ENCODE assay signal across 21 cellular contexts in genomic region chr5:80092521-80093107, GRCh38. TPM values are rescaled to one million over a fixed set of nuclear protein-coding genes. Genes with fewer than 3 reads are reported as not detected.
DNase-seq lines count a peak whose midpoint lies in the region; ATAC-seq and TF ChIP-seq lines count a peak whose summit lies in the region.
"Had no signal": no experiment of that assay in that cellular context is flagged by ENCODE, and none has a peak within 500 bp of the region (broad histone marks: within the 10 kb centered on the region; RNA-seq: fewer than 3 reads in every experiment).

No MANE protein-coding gene starts in this region.

- peaks cover 0 to 23% (median 0%) of the 10 kb centered on the region in 11 experiments; a peak in 4 of 22 replicates for H3K9me3 ChIP-seq in BLaER1 treated with 17β-estradiol and CSF1 and Interleukin-3, amounts not matched to agents 10 nM and 100 nM (replicated peaks in 1 of 11)
- no peaks in the 10 kb centered on the region for H3K9me3 ChIP-seq in CD8-positive, alpha-beta T cell (ENCODE audit: low read length)
- H3K9me3 ChIP-seq in Peyer's patch: no peaks in the 10 kb centered on the region
- H3K9me3 ChIP-seq: HAP-1, pancreas had no signal

- peaks cover 35% of the 10 kb centered on the region for H3K4me1 Mint-ChIP-seq in CD8-positive, alpha-beta T cell (ENCODE audit: low read depth)
- H3K4me1 Mint-ChIP-seq in activated CD4-positive, alpha-beta memory T cell treated with anti-CD3 and anti-CD28 coated beads for 36 hours (ENCODE audit: low read depth): peaks cover 19% of the 10 kb centered on the region
- peaks cover 4 to 8% of the 10 kb centered on the region in 2 donors for H3K4me1 Mint-ChIP-seq in effector memory CD8-positive, alpha-beta T cell (ENCODE audit: low read depth in 2 of 2)

- no peaks in the 10 kb centered on the region for H3K27me3 Mint-ChIP-seq in CD8-positive, alpha-beta T cell (ENCODE audit: low read depth)
- no peaks in the 10 kb centered on the region for H3K27me3 Mint-ChIP-seq in activated CD4-positive, alpha-beta memory T cell treated with anti-CD3 and anti-CD28 coated beads for 36 hours
- no peaks in the 10 kb centered on the region for H3K27me3 Mint-ChIP-seq in effector memory CD8-positive, alpha-beta T cell
- H3K27me3 Mint-ChIP-seq: type B pancreatic cell had no signal

- H3K27ac Mint-ChIP-seq in CD8-positive, alpha-beta T cell: peak overlapping the region; percentile 92
- peak overlapping the region; percentile 32 for H3K27ac Mint-ChIP-seq in activated CD4-positive, alpha-beta memory T cell treated with anti-CD3 and anti-CD28 coated beads for 36 hours
- H3K27ac Mint-ChIP-seq in effector memory CD8-positive, alpha-beta T cell: peak overlapping the region; percentile 60 to 64
- H3K27ac Mint-ChIP-seq: type B pancreatic cell had no signal

- H3K36me3 ChIP-seq in BLaER1 treated with 17β-estradiol and CSF1 and Interleukin-3, amounts not matched to agents 10 nM and 100 nM: 0 out of 22 replicates have a peak, but pooled peaks cover 0 to 3% (median 0%) of the 10 kb centered on the region in 11 experiments
- H3K36me3 ChIP-seq in CD8-positive, alpha-beta T cell (ENCODE audit: insufficient read depth, low read length): no peaks in the 10 kb centered on the region
- H3K36me3 ChIP-seq in Peyer's patch: no peaks in the 10 kb centered on the region
- H3K36me3 ChIP-seq: cardiac muscle cell, HAP-1, pancreas had no signal

- peak overlapping the region; percentile 38 to 79 (median 64) for H3K4me2 ChIP-seq in BLaER1 treated with 17β-estradiol and CSF1 and Interleukin-3, amounts not matched to agents 10 nM and 100 nM

- H3K36me3 Mint-ChIP-seq in CD8-positive, alpha-beta T cell: peaks cover 5% of the 10 kb centered on the region
- no peaks in the 10 kb centered on the region for H3K36me3 Mint-ChIP-seq in activated CD4-positive, alpha-beta memory T cell treated with anti-CD3 and anti-CD28 coated beads for 36 hours
- H3K36me3 Mint-ChIP-seq in effector memory CD8-positive, alpha-beta T cell (ENCODE audit: insufficient read depth): no peaks in the 10 kb centered on the region
- H3K36me3 Mint-ChIP-seq: type B pancreatic cell had no signal

- H3K9me3 Mint-ChIP-seq in CD8-positive, alpha-beta T cell: no peaks in the 10 kb centered on the region
- H3K9me3 Mint-ChIP-seq in activated CD4-positive, alpha-beta memory T cell treated with anti-CD3 and anti-CD28 coated beads for 36 hours: no peaks in the 10 kb centered on the region
- H3K9me3 Mint-ChIP-seq in effector memory CD8-positive, alpha-beta T cell: no peaks in the 10 kb centered on the region
- H3K9me3 Mint-ChIP-seq: type B pancreatic cell had no signal

- intact Hi-C loops in CD8-positive, alpha-beta T cell (cut with DNase I, micrococcal nuclease): loop anchor here (1.0 to 5.0 kb wide), 7 partner anchors 45 to 580 kb away; no protein-coding TSS in a partner anchor
- intact Hi-C loops in activated CD4-positive, alpha-beta memory T cell treated with anti-CD3 and anti-CD28 coated beads for 36 hours (cut with micrococcal nuclease): loop anchor here (1.0 to 10.0 kb wide), 5 partner anchors 34 to 582 kb away; partner anchors contain the start of gene ZFYVE16

- no peak for DNase-seq in CD8-positive, alpha-beta T cell
- DNase-seq in activated CD4-positive, alpha-beta memory T cell treated with anti-CD3 and anti-CD28 coated beads for 36 hours: no peak
- no peak for DNase-seq in effector memory CD8-positive, alpha-beta T cell
- DNase-seq in Peyer's patch (no peak), RWPE1 (ENCODE audit: low spot score) (no peak), OCI-M2 (lab: John Stamatoyannopoulos, UW; ENCODE audit: unreplicated experiment) (no peak)
- DNase-seq: activated CD8-positive, alpha-beta memory T cell treated with anti-CD3 and anti-CD28 coated beads, Interleukin-2, amount 50 U/mL, for 4 hours; dorsolateral prefrontal cortex; erythroblast; foreskin melanocyte; kidney; NCI-H1105; NCI-H524 treated with DMSO at 0.1 percent for 48 hours; SHP77 treated with DMSO at 0.1 percent for 48 hours; stimulated activated naive CD4-positive, alpha-beta T cell treated with Interleukin-2 at 50 U/mL for 16 hours had no signal

- no peaks in the 10 kb centered on the region for H3K27me3 ChIP-seq in BLaER1 treated with 17β-estradiol and CSF1 and Interleukin-3, amounts not matched to agents 10 nM and 100 nM
- no peaks in the 10 kb centered on the region for H3K27me3 ChIP-seq in CD8-positive, alpha-beta T cell (ENCODE audit: insufficient read depth, low read length)
- H3K27me3 ChIP-seq in Peyer's patch: no peaks in the 10 kb centered on the region
- H3K27me3 ChIP-seq: cardiac muscle cell, dorsolateral prefrontal cortex, pancreas had no signal

- H3K4me3 ChIP-seq in BLaER1 treated with 17β-estradiol and CSF1 and Interleukin-3, amounts not matched to agents 10 nM and 100 nM: no peak overlapping the region
- no peak overlapping the region for H3K4me3 ChIP-seq in CD8-positive, alpha-beta T cell (ENCODE audit: low read depth, low read length)
- H3K4me3 ChIP-seq in Peyer's patch: no peak overlapping the region
- H3K4me3 ChIP-seq: cardiac muscle cell, HAP-1, pancreas had no signal

- H3K4me1 ChIP-seq in BLaER1 treated with 17β-estradiol and CSF1 and Interleukin-3, amounts not matched to agents 10 nM and 100 nM: peaks cover 14 to 44% (median 32%) of the 10 kb centered on the region in 10 experiments
- peaks cover 22% of the 10 kb centered on the region for H3K4me1 ChIP-seq in CD8-positive, alpha-beta T cell (ENCODE audit: insufficient read depth, low read length)
- no peaks in the 10 kb centered on the region for H3K4me1 ChIP-seq in Peyer's patch
- H3K4me1 ChIP-seq: HAP-1, pancreas had no signal

- peak overlapping the region; percentile 59 for H3K4me3 Mint-ChIP-seq in CD8-positive, alpha-beta T cell
- H3K4me3 Mint-ChIP-seq in activated CD4-positive, alpha-beta memory T cell treated with anti-CD3 and anti-CD28 coated beads for 36 hours: peak overlapping the region; percentile 30
- H3K4me3 Mint-ChIP-seq in effector memory CD8-positive, alpha-beta T cell: no peak overlapping the region
- H3K4me3 Mint-ChIP-seq: type B pancreatic cell had no signal

- no peak for TF ChIP-seq CTCF in CD8-positive, alpha-beta T cell (IDR thresholded peaks at IDR 0.05)
- TF ChIP-seq CTCF in Peyer's patch (IDR thresholded peaks at IDR 0.05) (no peak), RWPE1 (conservative IDR thresholded peaks at IDR 0.05; ENCODE audit: low read depth) (no peak)

- peak overlapping the region; percentile 56 to 73 (median 66); a peak in 18 of 22 replicates for H3K9ac ChIP-seq in BLaER1 treated with 17β-estradiol and CSF1 and Interleukin-3, amounts not matched to agents 10 nM and 100 nM

- CTCF ChIA-PET in CD8-positive, alpha-beta T cell (lab: Charles Lee): interaction anchor here (0.7 to 9.7 kb wide), 46 partner anchors 8 to 252 kb away, joined by 3 to 138 read pairs (median 6); partner anchors contain the start of gene SERINC5
- CTCF ChIA-PET in activated CD4-positive, alpha-beta memory T cell treated with anti-CD3 and anti-CD28 coated beads for 36 hours (lab: Charles Lee): interaction anchor here (1.0 to 10.0 kb wide), 26 partner anchors 8 to 580 kb away, joined by 3 to 214 read pairs (median 8); partner anchors contain the start of gene SERINC5
- CTCF ChIA-PET in RWPE1 (lab: Yijun Ruan, JAX): interaction anchor here (0.6 to 6.1 kb wide), 9 partner anchors 9 to 250 kb away, joined by 3 to 137 read pairs (median 3); no protein-coding TSS in a partner anchor

- H3K27ac ChIP-seq in BLaER1 treated with 17β-estradiol and CSF1 and Interleukin-3, amounts not matched to agents 10 nM and 100 nM: peak overlapping the region; percentile 29 to 74 (median 67); a peak in 20 of 22 replicates
- no peak overlapping the region for H3K27ac ChIP-seq in CD8-positive, alpha-beta T cell (ENCODE audit: low read depth, low read length)
- no peak overlapping the region for H3K27ac ChIP-seq in Peyer's patch
- H3K27ac ChIP-seq in RWPE1: no peak overlapping the region

- TF ChIP-seq POLR2A in Peyer's patch (IDR thresholded peaks at IDR 0.05): no peak

- POLR2A ChIA-PET in CD8-positive, alpha-beta T cell (lab: Charles Lee): interaction anchor here (0.7 to 2.3 kb wide), 10 partner anchors 10 to 215 kb away, joined by 3 to 9 read pairs (median 4); no protein-coding TSS in a partner anchor
- POLR2A ChIA-PET in activated CD4-positive, alpha-beta memory T cell treated with anti-CD3 and anti-CD28 coated beads for 36 hours (lab: Charles Lee): interaction anchor here (1.3 to 1.5 kb wide), 2 partner anchors 164 to 215 kb away, joined by 5 to 6 read pairs; partner anchors contain the start of gene SERINC5
- POLR2A ChIA-PET in RWPE1 (lab: Yijun Ruan, JAX; ENCODE audit: low non-redundant PET): interaction anchor here (1.1 kb wide), 1 partner anchor 164 kb away, joined by 3 read pairs; the partner anchor contains the start of gene SERINC5

- peak; percentile 10 for ATAC-seq in CD8-positive, alpha-beta T cell
- ATAC-seq in effector memory CD8-positive, alpha-beta T cell (replicated peaks): no peak
- ATAC-seq in GM19452 (IDR thresholded peaks at IDR 0.05; ENCODE audit: unreplicated experiment): no peak

- H4K20me1 ChIP-seq in BLaER1 treated with 17β-estradiol and CSF1 and Interleukin-3, amounts not matched to agents 10 nM and 100 nM: no peaks in the 10 kb centered on the region

RNA-seq across cellular contexts. Expression of gene THBS4, which starts 57.5 kb away (rescaled TPM):
- total RNA-seq in CD8-positive, alpha-beta T cell: not detected
- total RNA-seq in activated CD4-positive, alpha-beta memory T cell treated with anti-CD3 and anti-CD28 coated beads for 36 hours: 1 to 10 TPM; 1.8 to 2.2 TPM
- 1 to 10 TPM in 2 of 4 donors, not detected in 2; 1.0 to 2.1 TPM for total RNA-seq in Peyer's patch

Comparison
In these comparisons a context has a peak if more than half of its experiments do, and no peak if none do; other contexts are left out.
1. H3K27ac ChIP-seq: peak in BLaER1 treated with 17β-estradiol and CSF1 and Interleukin-3, amounts not matched to agents 10 nM and 100 nM (11 of 11); none in CD8-positive, alpha-beta T cell (single experiment), Peyer's patch (0 of 4) and RWPE1 (single experiment).
2. H3K27ac Mint-ChIP-seq: peak in every context shown above with its lines; median percentile 92 in CD8-positive, alpha-beta T cell; 62 in effector memory CD8-positive, alpha-beta T cell; 32 in activated CD4-positive, alpha-beta memory T cell treated with anti-CD3 and anti-CD28 coated beads for 36 hours.
3. H3K4me3 Mint-ChIP-seq: peak in CD8-positive, alpha-beta T cell (single experiment) and activated CD4-positive, alpha-beta memory T cell treated with anti-CD3 and anti-CD28 coated beads for 36 hours (single experiment); none in effector memory CD8-positive, alpha-beta T cell (0 of 2).